ENCODE assay signal across 33 cellular contexts in genomic region chr12:31855427-31855826, GRCh38.
"Had no signal": no experiment of that assay in that cellular context is flagged by ENCODE, and none has a peak within 500 bp of the region (broad histone marks: within the 10 kb centered on the region; RNA-seq: fewer than 3 reads in every experiment).

No MANE protein-coding gene starts in this region.

- FAIRE-seq: astrocyte, TTC549 had no signal

- ATAC-seq: activated CD8-positive, alpha-beta T cell treated with anti-CD3 and anti-CD28 coated beads for 36 hours; activated naive CD4-positive, alpha-beta T cell treated with anti-CD3 and anti-CD28 coated beads, Interleukin-2, amount 50 U/mL, for 72 hours; activated T-cell treated with anti-CD3 and anti-CD28 coated beads, Interleukin-2, amount 50 U/mL, for 4 hours; activated T-cell treated with anti-CD3 and anti-CD28 coated beads, Interleukin-2, amount 50 U/mL, for 72 hours; activated T-helper 17 cell treated with anti-CD3 and anti-CD28 coated beads, Interleukin-2, amount 50 U/mL, for 72 hours; body of pancreas; T-cell; T-helper 17 cell had no signal

- DNase-seq: activated B cell treated with CpG ODN at 0.5 μM for 24 hours; activated CD4-positive, alpha-beta memory T cell treated with anti-CD3 and anti-CD28 coated beads for 36 hours; activated CD4-positive, alpha-beta T cell treated with anti-CD3 and anti-CD28 coated beads for 4 hours; activated CD4-positive, alpha-beta T cell treated with anti-CD3 and anti-CD28 coated beads, Interleukin-2, amount 10 ng/mL, durations not matched to agents 24 days and 14 days; activated CD4-positive, alpha-beta T cell treated with anti-CD3 and anti-CD28 coated beads, Interleukin-2, amount 50 U/mL, for 1 hour; activated CD4-positive, alpha-beta T cell treated with anti-CD3 and anti-CD28 coated beads, Interleukin-2, amount 50 U/mL, for 4 hours; activated CD4-positive, CD25-positive, alpha-beta regulatory T cell treated with anti-CD3 and anti-CD28 coated beads, Interleukin-2, amount 50 U/mL, for 72 hours; activated CD8-positive, alpha-beta memory T cell treated with anti-CD3 and anti-CD28 coated beads, Interleukin-2, amount 50 U/mL, for 4 hours; activated CD8-positive, alpha-beta T cell treated with anti-CD3 and anti-CD28 coated beads for 36 hours; activated effector memory CD4-positive, alpha-beta T cell treated with anti-CD3 and anti-CD28 coated beads, Interleukin-2, amount 50 U/mL, for 16 hours; activated gamma-delta T cell treated with Interleukin-2 at 50 U/mL for 16 hours; activated naive CD4-positive, alpha-beta T cell; activated naive CD4-positive, alpha-beta T cell treated with anti-CD3 and anti-CD28 coated beads for 36 hours; activated naive CD4-positive, alpha-beta T cell treated with anti-CD3 and anti-CD28 coated beads, Interleukin-2, amount 50 U/mL, for 16 hours; activated naive CD8-positive, alpha-beta T cell treated with anti-CD3 and anti-CD28 coated beads, Interleukin-2, amount 10 ng/mL, durations not matched to agents 7 days and 5 days; activated T-cell treated with anti-CD3 and anti-CD28 coated beads for 4 hours; activated T-cell treated with anti-CD3 and anti-CD28 coated beads, Interleukin-2, amount 50 U/mL, for 1 hour; activated T-cell treated with anti-CD3 and anti-CD28 coated beads, Interleukin-2, amount 50 U/mL, for 4 hours; activated T-cell treated with anti-CD3 and anti-CD28 coated beads, Interleukin-2, amount 50 U/mL, for 72 hours; adrenal gland; amniotic stem cell; aorta; body of pancreas; brain microvascular endothelial cell; central memory CD4-positive, alpha-beta T cell; T-cell; T-helper 17 cell had no signal

- H3K27ac ChIP-seq: adrenal gland, body of pancreas, brain microvascular endothelial cell, breast epithelium, VCaP had no signal

- H3K27me3 ChIP-seq: adrenal gland, body of pancreas, brain microvascular endothelial cell, breast epithelium had no signal

- H3K36me3 ChIP-seq: adrenal gland, brain microvascular endothelial cell, breast epithelium had no signal

- H3K4me1 ChIP-seq: adrenal gland, breast epithelium had no signal

- H3K9me3 ChIP-seq: body of pancreas had no signal

- H3K4me3 ChIP-seq: adrenal gland, body of pancreas, breast epithelium had no signal
